In genomic region chr6:154782245-154782644, GRCh38 we compare ENCODE assay signal across 22 cellular contexts. TPM values are rescaled to one million over a fixed set of nuclear protein-coding genes. Genes with fewer than 3 reads are reported as not detected.
A peak's percentile ranks its signal among the peaks of the same experiment; 100 is the strongest.
DNase-seq lines count a peak whose midpoint lies in the region; ATAC-seq and TF ChIP-seq lines count a peak whose summit lies in the region.
"Had no signal": no experiment of that assay in that cellular context is flagged by ENCODE, and none has a peak within 500 bp of the region (broad histone marks: within the 10 kb centered on the region; RNA-seq: fewer than 3 reads in every experiment).

No MANE protein-coding gene starts in this region.

- no peak for ATAC-seq in activated naive CD8-positive, alpha-beta T cell treated with anti-CD3 and anti-CD28 coated beads, Interleukin-2, amount 50 U/mL, for 24 hours
- ATAC-seq in GM19328 (IDR thresholded peaks at IDR 0.05; ENCODE audit: unreplicated experiment) (no peak), HG02610 (IDR thresholded peaks at IDR 0.05; ENCODE audit: unreplicated experiment) (no peak)
- ATAC-seq: pancreas had no signal

- no peaks in the 10 kb centered on the region for H3K27me3 Mint-ChIP-seq in activated naive CD8-positive, alpha-beta T cell
- no peaks in the 10 kb centered on the region for H3K27me3 Mint-ChIP-seq in activated naive CD8-positive, alpha-beta T cell treated with anti-CD3 and anti-CD28 coated beads, Interleukin-2, amount 50 U/mL, for 24 hours
- no peaks in the 10 kb centered on the region for H3K27me3 Mint-ChIP-seq in dendritic cell treated with granulocyte-macrophage colony-stimulating factor and Interleukin-4, amounts not matched to agents 40 ng/mL and 50 ng/mL, for 4 days

- H2AK5ac ChIP-seq in trophoblast cell (ENCODE audit: low read length) = no peak overlapping the region

- intact Hi-C loops in dendritic cell treated with granulocyte-macrophage colony-stimulating factor and Interleukin-4, amounts not matched to agents 40 ng/mL and 50 ng/mL, for 4 days (cut with micrococcal nuclease) = no loop called here
- intact Hi-C loops in ovary (cut with DNase I) = no loop called here

- no peak overlapping the region for H2BK120ac ChIP-seq in trophoblast cell (ENCODE audit: insufficient read depth, low read length, poor library complexity)

- no peaks in the 10 kb centered on the region for H3K79me2 ChIP-seq in trophoblast cell (ENCODE audit: control insufficient read depth, insufficient read depth, low read length, poor library complexity)

- H3K4me3 ChIP-seq in HEK293 (ENCODE audit: low read depth, low read length) (no peak overlapping the region), trophoblast cell (ENCODE audit: low read depth, low read length) (no peak overlapping the region), ovary (no peak overlapping the region)
- H3K4me3 ChIP-seq: esophagus muscularis mucosa, pancreas, thoracic aorta had no signal

- no peak overlapping the region for H4K8ac ChIP-seq in trophoblast cell (ENCODE audit: low read depth, low read length)

- no peak overlapping the region for H3K14ac ChIP-seq in trophoblast cell (ENCODE audit: low read length)

- H4K12ac ChIP-seq in trophoblast cell (ENCODE audit: low read depth, low read length) = no peak overlapping the region

- WGBS in trophoblast cell (ENCODE audit: extremely low coverage, insufficient coverage, insufficient read length) = no CpG with 5 or more reads among the region's 3 CpGs
- WGBS in ovary, 3 donors = 84 to 87% (median 86%) methylated on average over 3 of the region's 3 CpGs

- H3K9me3 ChIP-seq in HEK293 (ENCODE audit: control insufficient read depth, insufficient read depth, low read depth, low read length) (no peaks in the 10 kb centered on the region), trophoblast cell (ENCODE audit: insufficient read depth, low read depth, low read length) (no peaks in the 10 kb centered on the region), ovary (no peaks in the 10 kb centered on the region)
- H3K9me3 ChIP-seq: BE2C, esophagus muscularis mucosa, pancreas, thoracic aorta had no signal

- H3K27ac ChIP-seq in HEK293 (ENCODE audit: extremely low read depth, low read depth, low read length) = no peak overlapping the region
- H3K27ac ChIP-seq in trophoblast cell (ENCODE audit: low read depth, low read length) = no peak overlapping the region
- no peak overlapping the region for H3K27ac ChIP-seq in ovary
- H3K27ac ChIP-seq: brain microvascular endothelial cell, esophagus muscularis mucosa, pancreas, thoracic aorta had no signal

- H3K4me3 Mint-ChIP-seq in activated naive CD8-positive, alpha-beta T cell = no peak overlapping the region
- H3K4me3 Mint-ChIP-seq in activated naive CD8-positive, alpha-beta T cell treated with anti-CD3 and anti-CD28 coated beads, Interleukin-2, amount 50 U/mL, for 24 hours = no peak overlapping the region
- H3K4me3 Mint-ChIP-seq in dendritic cell treated with granulocyte-macrophage colony-stimulating factor and Interleukin-4, amounts not matched to agents 40 ng/mL and 50 ng/mL, for 4 days = no peak overlapping the region
- H3K4me3 Mint-ChIP-seq: HFFc6 had no signal

- H2BK12ac ChIP-seq in trophoblast cell (ENCODE audit: low read length) = no peak overlapping the region

- TF ChIP-seq CTCF in HEK293 (tag by site-specific recombination; IDR thresholded peaks at IDR 0.05) (no peak), ovary (IDR thresholded peaks at IDR 0.05) (no peak)

- H3K4ac ChIP-seq in trophoblast cell (ENCODE audit: low read depth, low read length) = peak overlapping the region; percentile 6

- POLR2A ChIA-PET in HEK293 (lab: Yijun Ruan, JAX) = no interaction called here

- H3K36me3 ChIP-seq in HEK293 (ENCODE audit: control insufficient read depth in 2 of 2, insufficient read depth in 1 of 2, low read length in 2 of 2) (peaks cover 4 to 21% of the 10 kb centered on the region in 2 experiments; a peak in 2 of 3 replicates), trophoblast cell (ENCODE audit: control insufficient read depth in 1 of 2, insufficient read depth in 2 of 2, low read length in 2 of 2) (peaks cover 0 to 4% of the 10 kb centered on the region in 2 experiments), ovary (no peaks in the 10 kb centered on the region)

- TF ChIP-seq EP300 in ovary (IDR thresholded peaks at IDR 0.05) = no peak

- CTCF ChIA-PET in HEK293 (lab: Yijun Ruan, JAX) = interaction anchor here (1.0 kb wide), 1 partner anchor 36 kb away, joined by 3 read pairs; no protein-coding TSS in a partner anchor

- no peak overlapping the region for H3K9ac ChIP-seq in trophoblast cell (ENCODE audit: low read length)

- peaks cover 56% of the 10 kb centered on the region for H3K4me1 Mint-ChIP-seq in activated naive CD8-positive, alpha-beta T cell (ENCODE audit: low read depth)
- H3K4me1 Mint-ChIP-seq in activated naive CD8-positive, alpha-beta T cell treated with anti-CD3 and anti-CD28 coated beads, Interleukin-2, amount 50 U/mL, for 24 hours = peaks cover 20% of the 10 kb centered on the region
- peaks cover 11% of the 10 kb centered on the region for H3K4me1 Mint-ChIP-seq in dendritic cell treated with granulocyte-macrophage colony-stimulating factor and Interleukin-4, amounts not matched to agents 40 ng/mL and 50 ng/mL, for 4 days (ENCODE audit: low read depth)

- H2AFZ ChIP-seq in trophoblast cell (ENCODE audit: insufficient read depth, low read length, poor library complexity) = no peak overlapping the region

- H3K4me2 ChIP-seq in trophoblast cell (ENCODE audit: low read length) = no peak overlapping the region

- peak overlapping the region; percentile 55 for H3K27ac Mint-ChIP-seq in activated naive CD8-positive, alpha-beta T cell
- no peak overlapping the region for H3K27ac Mint-ChIP-seq in activated naive CD8-positive, alpha-beta T cell treated with anti-CD3 and anti-CD28 coated beads, Interleukin-2, amount 50 U/mL, for 24 hours
- peak overlapping the region; percentile 15 for H3K27ac Mint-ChIP-seq in dendritic cell treated with granulocyte-macrophage colony-stimulating factor and Interleukin-4, amounts not matched to agents 40 ng/mL and 50 ng/mL, for 4 days
- H3K27ac Mint-ChIP-seq: HFFc6 had no signal

- no peaks in the 10 kb centered on the region for H3K27me3 ChIP-seq in trophoblast cell (ENCODE audit: insufficient read depth, low read length)
- H3K27me3 ChIP-seq in ovary = no peaks in the 10 kb centered on the region
- H3K27me3 ChIP-seq: BE2C, brain microvascular endothelial cell, esophagus muscularis mucosa, pancreas had no signal

- no peak overlapping the region for H4K91ac ChIP-seq in trophoblast cell (ENCODE audit: low read depth, low read length)

- peaks cover 18% of the 10 kb centered on the region for H3K36me3 Mint-ChIP-seq in activated naive CD8-positive, alpha-beta T cell
- H3K36me3 Mint-ChIP-seq in activated naive CD8-positive, alpha-beta T cell treated with anti-CD3 and anti-CD28 coated beads, Interleukin-2, amount 50 U/mL, for 24 hours (ENCODE audit: low read depth) = peaks cover 35% of the 10 kb centered on the region
- H3K36me3 Mint-ChIP-seq in dendritic cell treated with granulocyte-macrophage colony-stimulating factor and Interleukin-4, amounts not matched to agents 40 ng/mL and 50 ng/mL, for 4 days (ENCODE audit: low read depth) = peaks cover 69% of the 10 kb centered on the region

- H3K79me1 ChIP-seq in trophoblast cell (ENCODE audit: low read length) = peaks cover 2% of the 10 kb centered on the region

- DNase-seq in activated naive CD8-positive, alpha-beta T cell treated with anti-CD3 and anti-CD28 coated beads, Interleukin-2, amount 50 U/mL, for 24 hours = no peak
- no peak for DNase-seq in trophoblast cell
- DNase-seq in ovary = no peak
- DNase-seq: BE2C; brain microvascular endothelial cell; effector memory CD4-positive, alpha-beta T cell; foreskin melanocyte; HFFc6; mesendoderm; NCI-H187 treated with DMSO at 0.1 percent for 48 hours; NCI-H226; pancreas; RPMI8226; stimulated activated CD4-positive, alpha-beta T cell treated with anti-CD3 and anti-CD28 coated beads, Interleukin-4, amount 100 ng/mL, for 1 hour; stimulated activated naive CD4-positive, alpha-beta T cell had no signal

- H2BK5ac ChIP-seq in trophoblast cell (ENCODE audit: low read depth, low read length, poor library complexity) = no peak overlapping the region

- H3K23ac ChIP-seq in trophoblast cell (ENCODE audit: low read length) = no peak overlapping the region

- no peaks in the 10 kb centered on the region for H3K9me3 Mint-ChIP-seq in activated naive CD8-positive, alpha-beta T cell (ENCODE audit: low read depth)
- H3K9me3 Mint-ChIP-seq in activated naive CD8-positive, alpha-beta T cell treated with anti-CD3 and anti-CD28 coated beads, Interleukin-2, amount 50 U/mL, for 24 hours = no peaks in the 10 kb centered on the region
- H3K9me3 Mint-ChIP-seq in dendritic cell treated with granulocyte-macrophage colony-stimulating factor and Interleukin-4, amounts not matched to agents 40 ng/mL and 50 ng/mL, for 4 days = no peaks in the 10 kb centered on the region
- H3K9me3 Mint-ChIP-seq: HFFc6 had no signal

- TF ChIP-seq POLR2A in ovary (IDR thresholded peaks at IDR 0.05) = no peak

- no peak overlapping the region for H3K18ac ChIP-seq in trophoblast cell (ENCODE audit: low read length)

- H3K4me1 ChIP-seq in HEK293 (ENCODE audit: control insufficient read depth, insufficient read depth, low read length) = peaks cover 4% of the 10 kb centered on the region; the same call in 1 of the 2 replicates
- peaks cover 4 to 7% of the 10 kb centered on the region in 2 experiments for H3K4me1 ChIP-seq in trophoblast cell (ENCODE audit: control insufficient read depth in 1 of 2, insufficient read depth in 2 of 2, low read length in 2 of 2)
- peaks cover 9% of the 10 kb centered on the region for H3K4me1 ChIP-seq in ovary (ENCODE audit: insufficient read depth)
- H3K4me1 ChIP-seq: BE2C had no signal

TF ChIP-seq in HEK293, 187 proteins besides CTCF, POLR2A, EP300 and RAD21:
- TF ChIP-seq ZFHX2 (tag by site-specific recombination; conservative IDR thresholded peaks at IDR 0.05) (peak; percentile 52), ZNF423 (tag by site-specific recombination; IDR thresholded peaks at IDR 0.05) (no peak), EGR2 (tag by site-specific recombination; IDR thresholded peaks at IDR 0.05; ENCODE audit: low read depth) (peak; percentile 28; the same call in 1 of the 2 replicates)

RNA-seq across cellular contexts. Expression of gene SCAF8, which starts 49.0 kb away (rescaled TPM):
- 24.2 and 25.5 TPM in 2 replicates for polyA plus RNA-seq in trophoblast cell (2013)
- 10 to 100 TPM; 38.9 to 66.1 (median 56.9) TPM for total RNA-seq in ovary
- 10 to 100 TPM; 21.9 to 40.2 TPM for polyA plus RNA-seq in ovary
